Comparison of ENCODE assay signal across 10 cellular contexts in the genomic region with DNA sequence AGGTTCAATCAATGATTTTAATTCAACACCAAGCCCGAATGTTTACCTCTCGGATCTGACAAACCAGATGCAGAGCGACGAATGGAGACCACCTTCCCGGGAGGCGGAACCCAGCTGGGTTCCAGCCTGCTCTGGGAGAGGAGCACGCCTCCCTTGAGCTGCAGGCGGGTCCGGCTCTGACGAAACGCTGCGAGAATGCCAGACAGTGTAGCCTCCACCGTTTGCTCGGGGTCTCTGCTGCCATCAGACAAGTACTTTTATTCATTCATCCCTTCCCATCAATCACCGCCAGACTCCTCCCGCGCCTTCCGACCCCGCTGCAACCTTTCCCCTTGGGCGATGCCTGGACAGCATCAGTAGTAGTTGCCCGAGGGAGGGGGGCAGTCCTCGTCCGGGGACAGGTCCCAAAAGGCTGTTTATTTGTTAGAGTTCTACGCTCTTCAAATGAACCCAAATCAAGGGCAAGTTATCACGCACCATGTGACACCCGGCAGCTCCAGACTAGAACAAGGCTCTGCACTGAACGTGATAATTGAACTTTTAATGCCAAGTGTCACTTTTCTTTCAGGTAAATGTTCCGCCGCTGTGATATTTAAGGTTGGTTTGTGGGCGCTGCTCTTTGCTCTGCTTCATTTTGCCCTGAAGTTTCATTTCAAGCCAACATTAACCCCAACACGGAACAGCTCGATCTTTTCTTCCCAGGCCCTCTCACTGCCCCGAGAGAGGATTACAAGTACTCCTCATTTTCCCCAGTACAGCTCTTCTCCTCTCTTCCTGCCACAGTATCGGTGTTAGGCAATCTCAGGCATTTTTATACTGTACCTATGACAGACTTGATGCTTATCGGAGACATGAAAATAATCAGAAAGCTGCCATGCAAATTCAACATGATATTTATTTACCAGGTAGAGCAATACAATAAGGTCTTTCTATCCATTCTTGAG. TPM values are rescaled to one million over a fixed set of nuclear protein-coding genes. Genes with fewer than 3 reads are reported as not detected.
DNase-seq lines count a peak whose midpoint lies in the region; ATAC-seq and TF ChIP-seq lines count a peak whose summit lies in the region.
"Had no signal": no experiment of that assay in that cellular context is flagged by ENCODE, and none has a peak within 500 bp of the region (broad histone marks: within the 10 kb centered on the region; RNA-seq: fewer than 3 reads in every experiment).

No MANE protein-coding gene starts in this region.

- no peak overlapping the region for H3K27ac ChIP-seq in hepatocyte
- H3K27ac ChIP-seq in sigmoid colon: peak overlapping the region; percentile 35 to 60 (median 48)
- H3K27ac ChIP-seq: BLaER1 had no signal

- ATAC-seq in activated naive CD8-positive, alpha-beta T cell treated with anti-CD3 and anti-CD28 coated beads, Interleukin-2, amount 10 ng/mL, durations not matched to agents 7 days and 5 days (ENCODE audit: low read depth): no peak
- no peak for ATAC-seq in activated CD8-positive, alpha-beta memory T cell treated with anti-CD3 and anti-CD28 coated beads, Interleukin-2, amount 10 ng/mL, durations not matched to agents 7 days and 5 days
- ATAC-seq in HG03439 (IDR thresholded peaks at IDR 0.05; ENCODE audit: unreplicated experiment): no peak

- peaks cover 9% of the 10 kb centered on the region for H3K27me3 Mint-ChIP-seq in activated naive CD8-positive, alpha-beta T cell treated with anti-CD3 and anti-CD28 coated beads, Interleukin-2, amount 10 ng/mL, durations not matched to agents 7 days and 5 days
- H3K27me3 Mint-ChIP-seq in activated CD8-positive, alpha-beta memory T cell treated with anti-CD3 and anti-CD28 coated beads, Interleukin-2, amount 10 ng/mL, durations not matched to agents 7 days and 5 days: peaks cover 29% of the 10 kb centered on the region

- no peak overlapping the region for H3K4me3 Mint-ChIP-seq in activated naive CD8-positive, alpha-beta T cell treated with anti-CD3 and anti-CD28 coated beads, Interleukin-2, amount 10 ng/mL, durations not matched to agents 7 days and 5 days
- no peak overlapping the region for H3K4me3 Mint-ChIP-seq in activated CD8-positive, alpha-beta memory T cell treated with anti-CD3 and anti-CD28 coated beads, Interleukin-2, amount 10 ng/mL, durations not matched to agents 7 days and 5 days

- H3K27me3 ChIP-seq in hepatocyte: peaks cover 12% of the 10 kb centered on the region
- peaks cover 0 to 38% (median 4%) of the 10 kb centered on the region in 3 donors for H3K27me3 ChIP-seq in sigmoid colon
- H3K27me3 ChIP-seq: BLaER1 had no signal

- no peak for TF ChIP-seq POLR2A in sigmoid colon (IDR thresholded peaks at IDR 0.05)

- H3K4me1 ChIP-seq in hepatocyte (ENCODE audit: insufficient read depth): no peaks in the 10 kb centered on the region
- H3K4me1 ChIP-seq in sigmoid colon: peaks cover 0 to 19% (median 17%) of the 10 kb centered on the region in 4 donors
- H3K4me1 ChIP-seq: BLaER1 had no signal

- intact Hi-C loops in sigmoid colon (cut with DNase I): no loop called here

- TF ChIP-seq CTCF in hepatocyte (IDR thresholded peaks at IDR 0.05; ENCODE audit: poor library complexity) (no peak), sigmoid colon (IDR thresholded peaks at IDR 0.05) (no peak)

- no peaks in the 10 kb centered on the region for H3K9me2 ChIP-seq in hepatocyte (replicated peaks; ENCODE audit: insufficient read depth)

- TF ChIP-seq EP300 in sigmoid colon (IDR thresholded peaks at IDR 0.05): no peak

- H2AFZ ChIP-seq in hepatocyte: peak overlapping the region; percentile 76

- no peaks in the 10 kb centered on the region for H3K36me3 Mint-ChIP-seq in activated naive CD8-positive, alpha-beta T cell treated with anti-CD3 and anti-CD28 coated beads, Interleukin-2, amount 10 ng/mL, durations not matched to agents 7 days and 5 days
- H3K36me3 Mint-ChIP-seq in activated CD8-positive, alpha-beta memory T cell treated with anti-CD3 and anti-CD28 coated beads, Interleukin-2, amount 10 ng/mL, durations not matched to agents 7 days and 5 days: no peaks in the 10 kb centered on the region

- H3K36me3 ChIP-seq in hepatocyte (replicated peaks; ENCODE audit: insufficient read depth, low read depth) (no peaks in the 10 kb centered on the region), sigmoid colon (no peaks in the 10 kb centered on the region)
- H3K36me3 ChIP-seq: BLaER1 had no signal

- H3K4me1 Mint-ChIP-seq in activated naive CD8-positive, alpha-beta T cell treated with anti-CD3 and anti-CD28 coated beads, Interleukin-2, amount 10 ng/mL, durations not matched to agents 7 days and 5 days: peaks cover 3% of the 10 kb centered on the region
- H3K4me1 Mint-ChIP-seq in activated CD8-positive, alpha-beta memory T cell treated with anti-CD3 and anti-CD28 coated beads, Interleukin-2, amount 10 ng/mL, durations not matched to agents 7 days and 5 days: peaks cover 3% of the 10 kb centered on the region

- H3K79me2 ChIP-seq in hepatocyte: no peaks in the 10 kb centered on the region

- POLR2A ChIA-PET in activated naive CD8-positive, alpha-beta T cell treated with anti-CD3 and anti-CD28 coated beads, Interleukin-2, amount 10 ng/mL, durations not matched to agents 7 days and 5 days (lab: Charles Lee): no interaction called here

- no peaks in the 10 kb centered on the region for H3K9me3 Mint-ChIP-seq in activated naive CD8-positive, alpha-beta T cell treated with anti-CD3 and anti-CD28 coated beads, Interleukin-2, amount 10 ng/mL, durations not matched to agents 7 days and 5 days
- no peaks in the 10 kb centered on the region for H3K9me3 Mint-ChIP-seq in activated CD8-positive, alpha-beta memory T cell treated with anti-CD3 and anti-CD28 coated beads, Interleukin-2, amount 10 ng/mL, durations not matched to agents 7 days and 5 days (ENCODE audit: low read depth)
- H3K9me3 Mint-ChIP-seq: T-helper 1 cell treated with Interleukin-12 subunit alpha and Interleukin-12 subunit beta and Interleukin-4 antibody, amounts not matched to agents 30 μg/mL and 1 μg/mL, for 36 hours had no signal

- CTCF ChIA-PET in activated CD8-positive, alpha-beta memory T cell treated with anti-CD3 and anti-CD28 coated beads, Interleukin-2, amount 10 ng/mL, durations not matched to agents 7 days and 5 days (lab: Charles Lee): interaction anchor here (0.5 to 1.7 kb wide), 3 partner anchors 11 to 840 kb away, joined by 3 to 5 read pairs (median 4); no protein-coding TSS in a partner anchor

- H3K9me3 ChIP-seq in hepatocyte (ENCODE audit: low read depth) (no peaks in the 10 kb centered on the region), sigmoid colon (no peaks in the 10 kb centered on the region)

- peak; percentile 2 for DNase-seq in NCI-H2227 (lab: John Stamatoyannopoulos, UW; ENCODE audit: unreplicated experiment)
- DNase-seq in NCI-H2227 treated with DMSO at 0.1 percent for 48 hours (lab: John Stamatoyannopoulos, UW): no peak
- peak; percentile 23 for DNase-seq in activated naive CD8-positive, alpha-beta T cell treated with anti-CD3 and anti-CD28 coated beads, Interleukin-2, amount 10 ng/mL, durations not matched to agents 7 days and 5 days
- peak; percentile 55 for DNase-seq in hepatocyte (ENCODE audit: low spot score)
- DNase-seq in sigmoid colon: peak; percentile 79
- no peak for DNase-seq in SIG-M5 treated with dmso at 0.1 percent for 504 hours (lab: John Stamatoyannopoulos, UW; ENCODE audit: unreplicated experiment)
- DNase-seq in activated CD8-positive, alpha-beta memory T cell treated with anti-CD3 and anti-CD28 coated beads, Interleukin-2, amount 10 ng/mL, durations not matched to agents 7 days and 5 days: no peak

- 22% methylated on average over 35 of the region's 35 CpGs for WGBS in hepatocyte (ENCODE audit: low lambda C conversion rate, missing lambda C conversion rate)
- WGBS in sigmoid colon, 2 donors: 11 to 18% methylated on average over 35 of the region's 35 CpGs

- no peak overlapping the region for H3K27ac Mint-ChIP-seq in activated naive CD8-positive, alpha-beta T cell treated with anti-CD3 and anti-CD28 coated beads, Interleukin-2, amount 10 ng/mL, durations not matched to agents 7 days and 5 days
- H3K27ac Mint-ChIP-seq in activated CD8-positive, alpha-beta memory T cell treated with anti-CD3 and anti-CD28 coated beads, Interleukin-2, amount 10 ng/mL, durations not matched to agents 7 days and 5 days: no peak overlapping the region
- H3K27ac Mint-ChIP-seq: T-helper 1 cell treated with Interleukin-12 subunit alpha and Interleukin-12 subunit beta and Interleukin-4 antibody, amounts not matched to agents 30 μg/mL and 1 μg/mL, for 36 hours had no signal

- no peaks in the 10 kb centered on the region for H4K20me1 ChIP-seq in hepatocyte (ENCODE audit: insufficient read depth, poor library complexity, severe bottlenecking)
- H4K20me1 ChIP-seq: BLaER1 had no signal

- H3K4me2 ChIP-seq in hepatocyte: peak overlapping the region; percentile 95
- H3K4me2 ChIP-seq: BLaER1 had no signal

- H3K4me3 ChIP-seq in hepatocyte (peak overlapping the region; percentile 73), sigmoid colon (peak overlapping the region; percentile 29 to 55 (median 50))
- H3K4me3 ChIP-seq: BLaER1 had no signal

RNA-seq across cellular contexts. Expression of gene EDNRB, which starts 1.0 kb away (rescaled TPM):
- total RNA-seq in activated naive CD8-positive, alpha-beta T cell treated with anti-CD3 and anti-CD28 coated beads, Interleukin-2, amount 10 ng/mL, durations not matched to agents 7 days and 5 days: not detected
- total RNA-seq in hepatocyte: 34.6 and 37.2 TPM in 2 replicates
- 16.9 and 18.3 TPM in 2 replicates for polyA plus RNA-seq in hepatocyte
- total RNA-seq in sigmoid colon: 10 to 100 TPM; 14.9 to 17.6 (median 16.8) TPM
- polyA plus RNA-seq in sigmoid colon: 1 to 10 TPM; 1.6 to 6.9 (median 1.8) TPM
- total RNA-seq in activated CD8-positive, alpha-beta memory T cell treated with anti-CD3 and anti-CD28 coated beads, Interleukin-2, amount 10 ng/mL, durations not matched to agents 7 days and 5 days: not detected

Comparison
In these comparisons a context has a peak if more than half of its experiments do, and no peak if none do; other contexts are left out.
1. DNase-seq: peak in NCI-H2227 (single experiment), activated naive CD8-positive, alpha-beta T cell treated with anti-CD3 and anti-CD28 coated beads, Interleukin-2, amount 10 ng/mL, durations not matched to agents 7 days and 5 days (single experiment), hepatocyte (single experiment) and sigmoid colon (single experiment); none in NCI-H2227 treated with DMSO at 0.1 percent for 48 hours (single experiment), SIG-M5 treated with dmso at 0.1 percent for 504 hours (single experiment) and activated CD8-positive, alpha-beta memory T cell treated with anti-CD3 and anti-CD28 coated beads, Interleukin-2, amount 10 ng/mL, durations not matched to agents 7 days and 5 days (single experiment).
2. RNA of gene EDNRB, which starts 1.0 kb away (total RNA-seq): 34.6 to 37.2 TPM in hepatocyte and 14.9 to 17.6 TPM in sigmoid colon; not detected in activated naive CD8-positive, alpha-beta T cell treated with anti-CD3 and anti-CD28 coated beads, Interleukin-2, amount 10 ng/mL, durations not matched to agents 7 days and 5 days and not detected in activated CD8-positive, alpha-beta memory T cell treated with anti-CD3 and anti-CD28 coated beads, Interleukin-2, amount 10 ng/mL, durations not matched to agents 7 days and 5 days; every median in the first group is over 10 times any median in the second.